In the genomic region with DNA sequence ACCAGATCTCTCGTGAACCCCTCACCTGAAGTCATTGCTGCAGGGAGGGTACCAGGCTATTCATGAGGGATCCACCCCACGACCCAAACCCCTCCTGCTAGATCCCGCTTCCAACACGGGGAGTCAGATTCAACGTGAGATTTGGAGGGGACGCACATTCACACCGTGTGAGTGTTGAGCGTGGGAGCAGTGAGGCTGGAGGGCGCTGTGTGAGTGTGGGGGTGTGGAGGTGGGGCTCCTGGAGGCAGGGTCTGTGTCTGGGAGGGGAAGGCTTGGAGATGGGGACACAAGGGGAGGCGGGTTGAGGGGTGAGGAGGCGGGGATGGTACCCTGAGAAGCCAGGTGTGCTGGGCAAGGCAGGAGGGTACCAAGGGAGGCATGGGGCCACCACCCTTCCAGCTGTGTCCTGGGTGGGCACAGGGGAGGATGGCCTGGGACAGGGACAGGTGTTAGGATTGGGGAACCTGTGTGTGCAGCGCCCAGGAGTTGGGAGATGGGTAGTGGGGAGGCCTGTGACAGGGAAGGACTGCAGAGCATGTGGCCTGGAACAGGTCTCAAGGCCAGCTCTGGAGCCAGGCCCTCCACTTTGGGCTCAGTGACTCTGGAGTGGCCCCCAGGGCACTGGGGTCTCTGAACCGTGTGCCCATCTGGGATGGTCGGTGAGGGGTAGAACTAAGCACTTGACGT, we compare ENCODE assay signal across 13 cellular contexts.
DNase-seq lines count a peak whose midpoint lies in the region; ATAC-seq lines count a peak whose summit lies in the region.
"Had no signal": no experiment of that assay in that cellular context is flagged by ENCODE, and none has a peak within 500 bp of the region (broad histone marks: within the 10 kb centered on the region; RNA-seq: fewer than 3 reads in every experiment).

No MANE protein-coding gene starts in this region.

- H3K27ac Mint-ChIP-seq in T-helper 1 cell treated with Interleukin-12 subunit alpha and Interleukin-12 subunit beta and Interleukin-4 antibody, amounts not matched to agents 30 μg/mL and 1 μg/mL, for 36 hours, result peak overlapping the region; percentile 26
- no peak overlapping the region for H3K27ac Mint-ChIP-seq in stimulated activated naive CD8-positive, alpha-beta T cell treated with anti-CD3 and anti-CD28 coated beads, Interleukin-15, amount 100 ng/mL, for 72 hours
- H3K27ac Mint-ChIP-seq in stimulated activated effector memory CD8-positive, alpha-beta T cell treated with anti-CD3 and anti-CD28 coated beads, Interleukin-12 subunit alpha, Interleukin-12 subunit beta, amount 100 ng/mL, for 72 hours, result peak overlapping the region; percentile 63

- no peaks in the 10 kb centered on the region for H3K9me3 Mint-ChIP-seq in T-helper 1 cell treated with Interleukin-12 subunit alpha and Interleukin-12 subunit beta and Interleukin-4 antibody, amounts not matched to agents 30 μg/mL and 1 μg/mL, for 36 hours
- no peaks in the 10 kb centered on the region for H3K9me3 Mint-ChIP-seq in stimulated activated naive CD8-positive, alpha-beta T cell treated with anti-CD3 and anti-CD28 coated beads, Interleukin-15, amount 100 ng/mL, for 72 hours
- no peaks in the 10 kb centered on the region for H3K9me3 Mint-ChIP-seq in stimulated activated effector memory CD8-positive, alpha-beta T cell treated with anti-CD3 and anti-CD28 coated beads, Interleukin-12 subunit alpha, Interleukin-12 subunit beta, amount 100 ng/mL, for 72 hours
- H3K9me3 Mint-ChIP-seq: CD14-positive monocyte, H9 had no signal

- H3K4me1 Mint-ChIP-seq in T-helper 1 cell treated with Interleukin-12 subunit alpha and Interleukin-12 subunit beta and Interleukin-4 antibody, amounts not matched to agents 30 μg/mL and 1 μg/mL, for 36 hours (ENCODE audit: low read depth), result no peaks in the 10 kb centered on the region
- no peaks in the 10 kb centered on the region for H3K4me1 Mint-ChIP-seq in stimulated activated naive CD8-positive, alpha-beta T cell treated with anti-CD3 and anti-CD28 coated beads, Interleukin-15, amount 100 ng/mL, for 72 hours
- peaks cover 31% of the 10 kb centered on the region for H3K4me1 Mint-ChIP-seq in stimulated activated effector memory CD8-positive, alpha-beta T cell treated with anti-CD3 and anti-CD28 coated beads, Interleukin-12 subunit alpha, Interleukin-12 subunit beta, amount 100 ng/mL, for 72 hours

- DNase-seq in T-helper 1 cell (no peak), Kasumi-1 (lab: John Stamatoyannopoulos, UW) (no peak), NCI-H1417 (lab: John Stamatoyannopoulos, UW) (no peak), DMS153 (lab: John Stamatoyannopoulos, UW) (no peak)
- no peak for DNase-seq in stimulated activated naive CD8-positive, alpha-beta T cell treated with anti-CD3 and anti-CD28 coated beads, Interleukin-15, amount 100 ng/mL, for 72 hours
- no peak for DNase-seq in stimulated activated naive CD8-positive, alpha-beta T cell treated with anti-CD3 and anti-CD28 coated beads, Interleukin-15, Interleukin-2, amounts not matched to agents 100 U/mL and 50 U/mL, for 24 hours
- no peak for DNase-seq in stimulated activated effector memory CD8-positive, alpha-beta T cell treated with anti-CD3 and anti-CD28 coated beads, Interleukin-12 subunit alpha, Interleukin-12 subunit beta, amount 100 ng/mL, for 72 hours (ENCODE audit: low spot score in 2 of 2)
- DNase-seq: CD4-positive, alpha-beta memory T cell; DMS79 treated with DMSO at 0.1 percent for 48 hours; GF-D8; H9 had no signal

- peak; percentile 13 for ATAC-seq in stimulated activated naive CD8-positive, alpha-beta T cell treated with anti-CD3 and anti-CD28 coated beads, Interleukin-15, amount 100 ng/mL, for 72 hours
- no peak for ATAC-seq in stimulated activated naive CD8-positive, alpha-beta T cell treated with anti-CD3 and anti-CD28 coated beads, Interleukin-15, Interleukin-2, amounts not matched to agents 100 U/mL and 50 U/mL, for 24 hours
- ATAC-seq in stimulated activated effector memory CD8-positive, alpha-beta T cell treated with anti-CD3 and anti-CD28 coated beads, Interleukin-12 subunit alpha, Interleukin-12 subunit beta, amount 100 ng/mL, for 72 hours, result no peak

- no peaks in the 10 kb centered on the region for H3K27me3 Mint-ChIP-seq in T-helper 1 cell treated with Interleukin-12 subunit alpha and Interleukin-12 subunit beta and Interleukin-4 antibody, amounts not matched to agents 30 μg/mL and 1 μg/mL, for 36 hours (ENCODE audit: low read depth)
- no peaks in the 10 kb centered on the region for H3K27me3 Mint-ChIP-seq in stimulated activated naive CD8-positive, alpha-beta T cell treated with anti-CD3 and anti-CD28 coated beads, Interleukin-15, amount 100 ng/mL, for 72 hours
- H3K27me3 Mint-ChIP-seq: CD4-positive, alpha-beta memory T cell had no signal

- no peaks in the 10 kb centered on the region for H3K36me3 Mint-ChIP-seq in T-helper 1 cell treated with Interleukin-12 subunit alpha and Interleukin-12 subunit beta and Interleukin-4 antibody, amounts not matched to agents 30 μg/mL and 1 μg/mL, for 36 hours (ENCODE audit: low read depth)
- H3K36me3 Mint-ChIP-seq in stimulated activated effector memory CD8-positive, alpha-beta T cell treated with anti-CD3 and anti-CD28 coated beads, Interleukin-12 subunit alpha, Interleukin-12 subunit beta, amount 100 ng/mL, for 72 hours, result peaks cover 6% of the 10 kb centered on the region

- no peak overlapping the region for H3K4me3 Mint-ChIP-seq in T-helper 1 cell treated with Interleukin-12 subunit alpha and Interleukin-12 subunit beta and Interleukin-4 antibody, amounts not matched to agents 30 μg/mL and 1 μg/mL, for 36 hours
- H3K4me3 Mint-ChIP-seq in stimulated activated naive CD8-positive, alpha-beta T cell treated with anti-CD3 and anti-CD28 coated beads, Interleukin-15, amount 100 ng/mL, for 72 hours, result no peak overlapping the region
- no peak overlapping the region for H3K4me3 Mint-ChIP-seq in stimulated activated effector memory CD8-positive, alpha-beta T cell treated with anti-CD3 and anti-CD28 coated beads, Interleukin-12 subunit alpha, Interleukin-12 subunit beta, amount 100 ng/mL, for 72 hours
- H3K4me3 Mint-ChIP-seq: CD14-positive monocyte; CD4-positive, alpha-beta memory T cell; H9 had no signal

Comparison
In these comparisons a context has a peak if more than half of its experiments do, and no peak if none do; other contexts are left out.
1. H3K27ac Mint-ChIP-seq: peak in T-helper 1 cell treated with Interleukin-12 subunit alpha and Interleukin-12 subunit beta and Interleukin-4 antibody, amounts not matched to agents 30 μg/mL and 1 μg/mL, for 36 hours (single experiment) and stimulated activated effector memory CD8-positive, alpha-beta T cell treated with anti-CD3 and anti-CD28 coated beads, Interleukin-12 subunit alpha, Interleukin-12 subunit beta, amount 100 ng/mL, for 72 hours (single experiment); none in stimulated activated naive CD8-positive, alpha-beta T cell treated with anti-CD3 and anti-CD28 coated beads, Interleukin-15, amount 100 ng/mL, for 72 hours (0 of 2).